In the genomic region with DNA sequence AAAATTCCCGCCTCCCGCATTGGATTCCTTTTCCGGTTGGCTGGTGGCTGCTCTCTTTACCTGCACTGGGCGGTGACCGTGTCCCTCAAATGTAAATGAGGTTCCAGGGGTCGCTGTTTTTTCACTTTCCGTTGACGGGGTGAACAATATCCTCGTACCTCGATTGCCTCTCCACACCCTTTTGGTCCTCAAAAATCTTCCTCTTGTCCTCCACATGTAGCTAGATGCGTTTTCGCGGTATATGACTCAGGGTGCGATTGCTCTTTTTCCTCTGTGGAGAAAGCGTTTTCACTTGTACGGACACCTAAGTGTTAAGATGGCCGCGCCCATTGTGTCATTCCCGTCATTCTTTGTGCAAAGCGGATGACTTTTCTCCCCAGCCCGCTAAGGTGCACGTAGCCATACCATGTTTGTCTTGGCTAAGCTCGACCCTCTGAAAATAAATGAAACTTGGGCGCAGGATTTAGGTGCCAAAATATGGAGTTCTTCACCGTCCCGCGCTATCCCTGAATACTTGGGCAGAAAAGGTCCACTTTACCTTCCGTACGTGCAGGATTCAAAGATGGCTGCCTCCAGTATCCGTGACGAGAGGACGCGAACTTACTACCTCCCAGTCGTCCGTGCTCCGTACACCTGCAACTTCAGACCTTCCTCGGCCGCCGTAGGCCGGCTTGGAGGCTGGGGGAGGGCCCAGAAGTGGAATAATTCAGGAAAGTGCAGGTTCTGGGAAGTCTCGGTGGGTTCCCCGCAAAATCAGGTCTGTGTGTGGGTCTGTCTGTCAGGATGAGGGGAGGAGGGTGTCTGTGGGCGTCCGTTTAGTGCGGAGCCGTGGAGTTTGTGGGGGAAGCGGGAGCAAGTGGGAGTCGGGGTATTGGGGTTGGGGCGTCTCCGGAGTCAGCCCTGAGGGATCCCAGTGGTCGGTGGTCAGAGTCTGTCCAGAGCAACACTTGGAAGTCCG, we compare ENCODE assay signal across 8 cellular contexts. TPM values are rescaled to one million over a fixed set of nuclear protein-coding genes. Genes with fewer than 3 reads are reported as not detected.
DNase-seq lines count a peak whose midpoint lies in the region; ATAC-seq and TF ChIP-seq lines count a peak whose summit lies in the region.

ZNF613 (plus strand) TSS at position 689 of the 958 bp plus-strand sequence. CDS start 8,749 bp downstream, outside the sequence.

- H3K4me2 ChIP-seq in BLaER1: peak within 1 kb of the TSS; percentile 88

- ATAC-seq in GM19324 (IDR thresholded peaks at IDR 0.05; ENCODE audit: low FRiP score, unreplicated experiment) (peak; percentile 85), HG03565 (IDR thresholded peaks at IDR 0.05; ENCODE audit: unreplicated experiment) (peak; percentile 75), lung (ENCODE audit: insufficient read depth, low FRiP score) (peak; percentile 91)

- H3K4me1 ChIP-seq in BLaER1 (peaks cover 10% of the 10 kb centered on the region), lung (ENCODE audit: control insufficient read depth in 2 of 2, insufficient read depth in 2 of 2, low read length in 2 of 2) (peaks cover 0 to 6% of the 10 kb centered on the region in 2 donors)

- DNase-seq in NCI-H774 (lab: John Stamatoyannopoulos, UW) (peak; percentile 88), lung (ENCODE audit: low spot score) (peak; percentile 90)
- peak; percentile 68 to 73 for DNase-seq in activated CD8-positive, alpha-beta memory T cell treated with anti-CD3 and anti-CD28 coated beads for 1 hour (ENCODE audit: extremely low read depth in 1 of 2, low read depth in 1 of 2)
- peak; percentile 68 for DNase-seq in effector CD8-positive, alpha-beta T cell (lab: John Stamatoyannopoulos, UW)
- peak; percentile 71 to 79 (median 73) for DNase-seq in stimulated activated CD4-positive, alpha-beta T cell treated with anti-CD3 and anti-CD28 coated beads, TNF-alpha, amount 100 ng/mL, for 24 hours (ENCODE audit: low read depth in 3 of 3)

- no peaks in the 10 kb centered on the region for H4K20me1 ChIP-seq in BLaER1

- peak within 1 kb of the TSS; percentile 86 for H3K9ac ChIP-seq in BLaER1

- H3K27ac ChIP-seq in BLaER1: peak within 1 kb of the TSS; percentile 91
- peak within 1 kb of the TSS; percentile 93 to 96 for H3K27ac ChIP-seq in lung (ENCODE audit: low read depth in 1 of 2, low read length in 1 of 2)

- H3K27me3 ChIP-seq in BLaER1 (no peaks in the 10 kb centered on the region), lung (ENCODE audit: control insufficient read depth, insufficient read depth) (no peaks in the 10 kb centered on the region)

- H3K36me3 ChIP-seq in BLaER1 (peaks cover 23% of the 10 kb centered on the region), lung (ENCODE audit: control insufficient read depth in 2 of 2, insufficient read depth in 2 of 2, low read length in 2 of 2) (peaks cover 5 to 6% of the 10 kb centered on the region in 2 donors)

- TF ChIP-seq CTCF in lung (IDR thresholded peaks at IDR 0.05; ENCODE audit: control extremely low read depth, extremely low read depth): no peak

- H3K4me3 ChIP-seq in BLaER1 (peak within 1 kb of the TSS; percentile 86), lung (peak within 1 kb of the TSS; percentile 99)

- H3K9me3 ChIP-seq in BLaER1 (peaks cover 63% of the 10 kb centered on the region), lung (ENCODE audit: control insufficient read depth in 2 of 2, insufficient read depth in 1 of 2, low read length in 1 of 2) (peaks cover 8 to 23% of the 10 kb centered on the region in 2 donors)

- 0% methylated on average over 52 of the region's 52 CpGs for WGBS in lung, 2 donors

RNA-seq across cellular contexts. Expression of gene ZNF613, which starts in this region (rescaled TPM):
- total RNA-seq in lung: 10 to 100 TPM in 1 of 2 donors, 1 to 10 TPM in 1; 5.1 to 10.1 TPM
- 1 to 10 TPM; 2.8 to 2.9 TPM for polyA plus RNA-seq in lung

Comparison
In these comparisons a context has a peak if more than half of its experiments do, and no peak if none do; other contexts are left out.
1. Peak in every context shown above with its lines: DNase-seq, ATAC-seq, H3K4me3 ChIP-seq and H3K27ac ChIP-seq.